In the genomic region with DNA sequence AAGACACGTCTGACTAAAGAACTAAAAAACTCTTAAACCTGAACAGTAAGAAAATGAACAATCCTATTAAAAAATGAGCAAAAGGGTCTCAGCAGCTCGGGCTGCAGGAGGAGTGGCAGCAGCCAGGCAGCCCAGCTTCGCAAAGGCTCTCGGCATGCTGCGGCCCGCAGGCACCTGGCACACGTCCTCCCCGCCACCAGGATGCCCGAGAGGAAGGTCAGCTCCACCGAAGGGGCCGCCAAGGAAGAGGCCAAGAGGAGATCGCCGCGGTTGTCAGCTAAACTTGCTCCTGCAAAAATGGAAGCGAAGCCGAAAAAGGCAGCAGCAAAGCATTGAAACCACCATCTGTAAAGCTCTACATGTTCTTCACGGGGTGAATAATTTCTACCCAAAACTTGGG, we compare ENCODE assay signal across 21 cellular contexts.
"Had no signal": no experiment of that assay in that cellular context is flagged by ENCODE, and none has a peak within 500 bp of the region (broad histone marks: within the 10 kb centered on the region; RNA-seq: fewer than 3 reads in every experiment).

No MANE protein-coding gene starts in this region.

- H3K4me1 ChIP-seq: body of pancreas, colonic mucosa, lower lobe of right lung, uterus had no signal

- DNase-seq: activated B cell treated with CpG ODN at 0.5 μM for 24 hours; activated CD4-positive, alpha-beta T cell treated with anti-CD3 and anti-CD28 coated beads for 48 hours; activated CD8-positive, alpha-beta T cell treated with anti-CD3 and anti-CD28 coated beads for 36 hours; activated naive CD4-positive, alpha-beta T cell treated with Interleukin-2 at 50 U/mL for 16 hours; activated naive CD8-positive, alpha-beta T cell treated with anti-CD3 and anti-CD28 coated beads, Interleukin-2, amount 10 ng/mL, durations not matched to agents 7 days and 5 days; activated T-cell treated with anti-CD3 and anti-CD28 coated beads, Interleukin-2, amount 50 U/mL, for 24 hours; amygdala; body of pancreas; colonic mucosa; foreskin melanocyte; glutamatergic neuron; hippocampal formation; lower lobe of right lung; nucleus accumbens; T-helper 2 cell; uterus had no signal

- H3K4me3 Mint-ChIP-seq: activated B cell treated with CpG ODN at 0.5 μM for 24 hours; activated CD8-positive, alpha-beta T cell treated with anti-CD3 and anti-CD28 coated beads for 36 hours; activated naive CD8-positive, alpha-beta T cell treated with anti-CD3 and anti-CD28 coated beads, Interleukin-2, amount 10 ng/mL, durations not matched to agents 7 days and 5 days; activated T-cell treated with anti-CD3 and anti-CD28 coated beads, Interleukin-2, amount 50 U/mL, for 24 hours; nephron; stimulated activated naive CD8-positive, alpha-beta T cell treated with anti-CD3 and anti-CD28 coated beads, Interleukin-15, Interleukin-2, amounts not matched to agents 100 ng/mL and 50 ng/mL, for 24 hours had no signal

- H3K9me3 ChIP-seq: body of pancreas, colonic mucosa, lower lobe of right lung, tibial nerve, uterus had no signal

- H3K27me3 Mint-ChIP-seq: activated B cell treated with CpG ODN at 0.5 μM for 24 hours; activated CD8-positive, alpha-beta T cell treated with anti-CD3 and anti-CD28 coated beads for 36 hours; activated naive CD8-positive, alpha-beta T cell treated with anti-CD3 and anti-CD28 coated beads, Interleukin-2, amount 10 ng/mL, durations not matched to agents 7 days and 5 days; activated T-cell treated with anti-CD3 and anti-CD28 coated beads, Interleukin-2, amount 50 U/mL, for 24 hours; stimulated activated naive CD8-positive, alpha-beta T cell treated with anti-CD3 and anti-CD28 coated beads, Interleukin-15, Interleukin-2, amounts not matched to agents 100 ng/mL and 50 ng/mL, for 24 hours had no signal

- H3K27me3 ChIP-seq: body of pancreas, colonic mucosa, tibial nerve, uterus had no signal

- H3K27ac Mint-ChIP-seq: activated B cell treated with CpG ODN at 0.5 μM for 24 hours; activated CD8-positive, alpha-beta T cell treated with anti-CD3 and anti-CD28 coated beads for 36 hours; activated naive CD8-positive, alpha-beta T cell treated with anti-CD3 and anti-CD28 coated beads, Interleukin-2, amount 10 ng/mL, durations not matched to agents 7 days and 5 days; activated T-cell treated with anti-CD3 and anti-CD28 coated beads, Interleukin-2, amount 50 U/mL, for 24 hours; activated T-helper 2 cell treated with anti-CD3 and anti-CD28 coated beads, Interferon-gamma antibody, Interleukin-2, Interleukin-4, amounts not matched to agents 10 μg/mL and 5 μg/mL and 100 μg/mL, durations not matched to agents 14 hours and 24 hours and 36 hours; nephron; stimulated activated naive CD8-positive, alpha-beta T cell treated with anti-CD3 and anti-CD28 coated beads, Interleukin-15, Interleukin-2, amounts not matched to agents 100 ng/mL and 50 ng/mL, for 24 hours had no signal

- H3K4me3 ChIP-seq: body of pancreas, colonic mucosa, lower lobe of right lung, tibial nerve, uterus had no signal

- ATAC-seq: activated CD8-positive, alpha-beta T cell treated with anti-CD3 and anti-CD28 coated beads for 36 hours; body of pancreas; lower lobe of right lung had no signal

- H3K4me1 Mint-ChIP-seq: nephron had no signal

- H3K9me3 Mint-ChIP-seq: activated naive CD8-positive, alpha-beta T cell treated with anti-CD3 and anti-CD28 coated beads, Interleukin-2, amount 10 ng/mL, durations not matched to agents 7 days and 5 days; activated T-helper 2 cell treated with anti-CD3 and anti-CD28 coated beads, Interferon-gamma antibody, Interleukin-2, Interleukin-4, amounts not matched to agents 10 μg/mL and 5 μg/mL and 100 μg/mL, durations not matched to agents 14 hours and 24 hours and 36 hours; nephron; stimulated activated naive CD8-positive, alpha-beta T cell treated with anti-CD3 and anti-CD28 coated beads, Interleukin-15, Interleukin-2, amounts not matched to agents 100 ng/mL and 50 ng/mL, for 24 hours had no signal

- FAIRE-seq: keratinocyte had no signal

- H3K36me3 ChIP-seq: colonic mucosa, lower lobe of right lung, tibial nerve, uterus had no signal

- H3K27ac ChIP-seq: body of pancreas, colonic mucosa, lower lobe of right lung, tibial nerve, uterus had no signal
